8 cellular contexts compared by ENCODE assay signal in genomic region chr12:24596768-24597388, GRCh38.
A peak's percentile ranks its signal among the peaks of the same experiment; 100 is the strongest.
DNase-seq lines count a peak whose midpoint lies in the region; ATAC-seq, FAIRE-seq and TF ChIP-seq lines count a peak whose summit lies in the region.

No MANE protein-coding gene starts in this region.

- H3K36me3 ChIP-seq in left ventricle myocardium inferior, result no peaks in the 10 kb centered on the region
- H3K36me3 ChIP-seq in bronchial epithelial cell (ENCODE audit: control insufficient read depth, insufficient read depth, low read length), result no peaks in the 10 kb centered on the region
- H3K36me3 ChIP-seq in mesendoderm (ENCODE audit: control insufficient read depth, insufficient read depth, low read length), result no peaks in the 10 kb centered on the region

- WGBS in mesendoderm (ENCODE audit: extremely low coverage, insufficient coverage, low lambda C conversion rate), result 100% methylated on average over 1 of the region's 2 CpGs

- no peak overlapping the region for H4K5ac ChIP-seq in mesendoderm (ENCODE audit: low read length)

- H3K9ac ChIP-seq in mesendoderm (ENCODE audit: low read length), result no peak overlapping the region

- H3K4me3 Mint-ChIP-seq in stimulated activated naive CD8-positive, alpha-beta T cell treated with anti-CD3 and anti-CD28 coated beads, Interleukin-15, amount 100 ng/mL, for 72 hours, result no peak overlapping the region

- no peak overlapping the region for H2BK5ac ChIP-seq in mesendoderm (ENCODE audit: low read length)

- H3K4me1 Mint-ChIP-seq in stimulated activated naive CD8-positive, alpha-beta T cell treated with anti-CD3 and anti-CD28 coated beads, Interleukin-15, amount 100 ng/mL, for 72 hours, result no peaks in the 10 kb centered on the region

- no peak overlapping the region for H2BK120ac ChIP-seq in mesendoderm (ENCODE audit: low read depth, low read length)

- no peaks in the 10 kb centered on the region for H3K27me3 Mint-ChIP-seq in stimulated activated naive CD8-positive, alpha-beta T cell treated with anti-CD3 and anti-CD28 coated beads, Interleukin-15, amount 100 ng/mL, for 72 hours

- H3K4me1 ChIP-seq in left ventricle myocardium inferior (no peaks in the 10 kb centered on the region), mesendoderm (ENCODE audit: control insufficient read depth, low read depth, low read length) (no peaks in the 10 kb centered on the region)

- no peaks in the 10 kb centered on the region for H3K9me3 ChIP-seq in left ventricle myocardium inferior (replicated peaks)

- no peak overlapping the region for H3K4me2 ChIP-seq in mesendoderm (ENCODE audit: low read length)

- H2BK15ac ChIP-seq in mesendoderm (replicated peaks; ENCODE audit: low read depth), result no peak overlapping the region

- DNase-seq in left ventricle myocardium inferior, result no peak
- DNase-seq in Right ventricle myocardium inferior (ENCODE audit: missing footprints), result no peak
- peak; percentile 43 for DNase-seq in NCI-H345 (lab: John Stamatoyannopoulos, UW)
- DNase-seq in bronchial epithelial cell (ENCODE audit: low read depth), result peak; percentile 58
- peak; percentile 61 for DNase-seq in mesendoderm
- no peak for DNase-seq in stimulated activated naive CD8-positive, alpha-beta T cell treated with anti-CD3 and anti-CD28 coated beads, Interleukin-15, amount 100 ng/mL, for 72 hours
- DNase-seq in activated naive CD4-positive, alpha-beta T cell (lab: John Stamatoyannopoulos, UW), result no peak
- DNase-seq in activated effector memory CD4-positive, alpha-beta T cell treated with anti-CD3 and anti-CD28 coated beads, Interleukin-2, amount 50 U/mL, for 16 hours, result no peak

- TF ChIP-seq CTCF in left ventricle myocardium inferior (IDR thresholded peaks at IDR 0.05; ENCODE audit: borderline replicate concordance) (peak; percentile 69), bronchial epithelial cell (IDR thresholded peaks at IDR 0.05; ENCODE audit: insufficient read depth, low read length, severe bottlenecking) (peak; percentile 55)

- no peak for FAIRE-seq in bronchial epithelial cell (lab: Jason Lieb, UNC)

- no peak overlapping the region for H3K27ac ChIP-seq in left ventricle myocardium inferior (replicated peaks)
- H3K27ac ChIP-seq in mesendoderm (ENCODE audit: low read depth, low read length), result no peak overlapping the region

- H3K4me3 ChIP-seq in left ventricle myocardium inferior (no peak overlapping the region), bronchial epithelial cell (ENCODE audit: low read depth, low read length) (no peak overlapping the region), mesendoderm (ENCODE audit: low read length) (no peak overlapping the region)

- no peaks in the 10 kb centered on the region for H3K27me3 ChIP-seq in left ventricle myocardium inferior (ENCODE audit: low read depth)
- no peaks in the 10 kb centered on the region for H3K27me3 ChIP-seq in bronchial epithelial cell (ENCODE audit: control insufficient read depth, insufficient read depth, low read length)
- H3K27me3 ChIP-seq in mesendoderm (ENCODE audit: insufficient read depth, low read length, poor library complexity), result no peaks in the 10 kb centered on the region

- H3K9me3 Mint-ChIP-seq in stimulated activated naive CD8-positive, alpha-beta T cell treated with anti-CD3 and anti-CD28 coated beads, Interleukin-15, amount 100 ng/mL, for 72 hours, result peaks cover 0 to 7% of the 10 kb centered on the region in 2 donors

- H4K8ac ChIP-seq in mesendoderm (ENCODE audit: low read depth, low read length), result no peak overlapping the region

- no peak overlapping the region for H3K18ac ChIP-seq in mesendoderm (ENCODE audit: low read length)

- no peak overlapping the region for H3K56ac ChIP-seq in mesendoderm (ENCODE audit: low read length)

- H3K27ac Mint-ChIP-seq in stimulated activated naive CD8-positive, alpha-beta T cell treated with anti-CD3 and anti-CD28 coated beads, Interleukin-15, amount 100 ng/mL, for 72 hours, result no peak overlapping the region

- intact Hi-C loops in left ventricle myocardium inferior (cut with micrococcal nuclease) (no loop called here), Right ventricle myocardium inferior (cut with DNase I) (no loop called here)

- no peaks in the 10 kb centered on the region for H3K79me1 ChIP-seq in mesendoderm (ENCODE audit: low read length)

- no peak overlapping the region for H2AK5ac ChIP-seq in mesendoderm (ENCODE audit: low read length)

- no peak overlapping the region for H3K4ac ChIP-seq in mesendoderm (ENCODE audit: low read depth, low read length)

- H3K79me2 ChIP-seq in mesendoderm (ENCODE audit: control insufficient read depth, insufficient read depth, low read length), result no peaks in the 10 kb centered on the region

- no peak for ATAC-seq in Right ventricle myocardium inferior
- no peak for ATAC-seq in stimulated activated naive CD8-positive, alpha-beta T cell treated with anti-CD3 and anti-CD28 coated beads, Interleukin-15, amount 100 ng/mL, for 72 hours

- H3K23ac ChIP-seq in mesendoderm (ENCODE audit: low read length), result no peak overlapping the region

Comparison
In these comparisons a context has a peak if more than half of its experiments do, and no peak if none do; other contexts are left out.
1. DNase-seq: peak in NCI-H345 (single experiment), bronchial epithelial cell (single experiment) and mesendoderm (single experiment); none in left ventricle myocardium inferior (single experiment), Right ventricle myocardium inferior (single experiment), stimulated activated naive CD8-positive, alpha-beta T cell treated with anti-CD3 and anti-CD28 coated beads, Interleukin-15, amount 100 ng/mL, for 72 hours (0 of 2), activated naive CD4-positive, alpha-beta T cell (0 of 4) and activated effector memory CD4-positive, alpha-beta T cell treated with anti-CD3 and anti-CD28 coated beads, Interleukin-2, amount 50 U/mL, for 16 hours (single experiment).